ENCODE assay signal across 17 cellular contexts in genomic region chr5:75342836-75343235, GRCh38.
"Had no signal": no experiment of that assay in that cellular context is flagged by ENCODE, and none has a peak within 500 bp of the region (broad histone marks: within the 10 kb centered on the region; RNA-seq: fewer than 3 reads in every experiment).

No MANE protein-coding gene starts in this region.

- H3K9me3 Mint-ChIP-seq: activated B cell treated with CpG ODN at 0.5 μM for 24 hours; activated CD4-positive, alpha-beta T cell treated with anti-CD3 and anti-CD28 coated beads, Interleukin-2, amount 10 ng/mL, durations not matched to agents 7 days and 5 days; activated naive CD8-positive, alpha-beta T cell treated with anti-CD3 and anti-CD28 coated beads for 36 hours; central memory CD8-positive, alpha-beta T cell; dendritic cell treated with granulocyte-macrophage colony-stimulating factor and Interleukin-4, amounts not matched to agents 40 ng/mL and 50 ng/mL, for 4 days; naive B cell had no signal

- H3K4me3 Mint-ChIP-seq: activated B cell treated with CpG ODN at 0.5 μM for 24 hours; activated CD4-positive, alpha-beta T cell treated with anti-CD3 and anti-CD28 coated beads, Interleukin-2, amount 10 ng/mL, durations not matched to agents 7 days and 5 days; activated naive CD8-positive, alpha-beta T cell treated with anti-CD3 and anti-CD28 coated beads for 36 hours; central memory CD8-positive, alpha-beta T cell; dendritic cell treated with granulocyte-macrophage colony-stimulating factor and Interleukin-4, amounts not matched to agents 40 ng/mL and 50 ng/mL, for 4 days; naive B cell had no signal

- H3K27me3 Mint-ChIP-seq: activated B cell treated with CpG ODN at 0.5 μM for 24 hours; activated CD4-positive, alpha-beta T cell treated with anti-CD3 and anti-CD28 coated beads, Interleukin-2, amount 10 ng/mL, durations not matched to agents 7 days and 5 days; activated naive CD8-positive, alpha-beta T cell treated with anti-CD3 and anti-CD28 coated beads for 36 hours; central memory CD8-positive, alpha-beta T cell; dendritic cell treated with granulocyte-macrophage colony-stimulating factor and Interleukin-4, amounts not matched to agents 40 ng/mL and 50 ng/mL, for 4 days; naive B cell had no signal

- H3K27ac Mint-ChIP-seq: activated B cell treated with CpG ODN at 0.5 μM for 24 hours; activated CD4-positive, alpha-beta T cell treated with anti-CD3 and anti-CD28 coated beads, Interleukin-2, amount 10 ng/mL, durations not matched to agents 7 days and 5 days; activated naive CD8-positive, alpha-beta T cell treated with anti-CD3 and anti-CD28 coated beads for 36 hours; dendritic cell treated with granulocyte-macrophage colony-stimulating factor and Interleukin-4, amounts not matched to agents 40 ng/mL and 50 ng/mL, for 4 days had no signal

- DNase-seq: activated B cell treated with CpG ODN at 0.5 μM for 24 hours; activated CD4-positive, alpha-beta T cell treated with anti-CD3 and anti-CD28 coated beads, Interleukin-2, amount 10 ng/mL, durations not matched to agents 7 days and 5 days; activated CD8-positive, alpha-beta memory T cell treated with anti-CD3 and anti-CD28 coated beads, Interleukin-2, amount 50 U/mL, for 48 hours; activated naive CD8-positive, alpha-beta T cell treated with anti-CD3 and anti-CD28 coated beads for 36 hours; amygdala; body of pancreas; effector memory CD4-positive, alpha-beta T cell; gastrocnemius medialis; heart right ventricle; naive B cell; stimulated activated CD4-positive, alpha-beta T cell treated with anti-CD3 and anti-CD28 coated beads, Interleukin-12 subunit alpha, Interleukin-12 subunit beta, amount 100 ng/mL, for 4 hours; stimulated activated CD4-positive, alpha-beta T cell treated with anti-CD3 and anti-CD28 coated beads, Interleukin-2, amount 100 ng/mL, for 24 hours; stomach; testis; upper lobe of right lung had no signal
